Comparison of ENCODE assay signal across 9 cellular contexts in the genomic region with DNA sequence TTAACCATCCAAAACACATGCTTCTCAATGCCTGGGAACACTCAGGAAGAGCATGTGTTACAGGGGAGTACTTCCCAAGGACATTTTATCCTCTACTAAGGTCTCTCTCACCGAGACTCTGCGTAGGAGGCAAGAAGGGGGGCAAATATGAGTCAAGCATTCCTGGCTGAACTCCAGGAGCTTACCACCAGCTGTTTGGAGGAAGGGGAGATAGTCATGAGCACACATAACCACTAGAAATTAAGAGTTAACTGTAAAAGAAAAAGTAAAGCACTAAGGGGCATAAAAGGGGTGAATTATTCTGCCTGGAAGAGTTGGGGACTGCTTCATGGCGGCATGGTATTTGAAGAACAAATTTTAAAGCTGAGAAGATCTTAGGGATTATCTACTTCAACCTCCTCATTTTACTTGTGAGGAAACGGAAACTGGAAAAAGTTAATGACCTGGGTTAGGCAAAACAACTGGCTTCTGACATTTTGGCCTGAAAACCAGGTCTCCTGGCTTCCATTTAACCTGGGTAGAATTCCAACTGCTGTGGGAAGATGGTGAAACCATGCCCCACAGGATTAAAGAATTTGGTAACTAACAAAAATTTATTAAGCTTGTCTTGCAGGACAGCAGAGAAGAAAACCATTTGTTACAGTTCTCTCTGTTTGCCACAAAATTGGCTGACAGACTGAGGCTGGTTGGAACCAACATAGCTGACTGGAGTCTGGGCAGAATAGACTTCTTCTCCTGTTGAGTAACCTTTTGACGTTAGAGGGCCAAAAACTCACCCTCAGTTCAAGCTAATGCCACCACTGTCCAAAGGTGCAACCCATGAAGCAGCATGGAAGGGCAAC.
DNase-seq lines count a peak whose midpoint lies in the region; ATAC-seq and TF ChIP-seq lines count a peak whose summit lies in the region.
"Had no signal": no experiment of that assay in that cellular context is flagged by ENCODE, and none has a peak within 500 bp of the region (broad histone marks: within the 10 kb centered on the region; RNA-seq: fewer than 3 reads in every experiment).

No MANE protein-coding gene starts in this region.

- no peaks in the 10 kb centered on the region for H3K27me3 Mint-ChIP-seq in activated CD8-positive, alpha-beta memory T cell treated with anti-CD3 and anti-CD28 coated beads, Interleukin-2, amount 10 ng/mL, durations not matched to agents 7 days and 5 days

- no peaks in the 10 kb centered on the region for H3K4me1 Mint-ChIP-seq in activated CD8-positive, alpha-beta memory T cell treated with anti-CD3 and anti-CD28 coated beads, Interleukin-2, amount 10 ng/mL, durations not matched to agents 7 days and 5 days

- CTCF ChIA-PET in HEK293T (lab: Yijun Ruan, JAX) = interaction anchor here (0.7 kb wide), 1 partner anchor 320 kb away, joined by 3 read pairs; no protein-coding TSS in a partner anchor
- CTCF ChIA-PET in activated CD8-positive, alpha-beta memory T cell treated with anti-CD3 and anti-CD28 coated beads, Interleukin-2, amount 10 ng/mL, durations not matched to agents 7 days and 5 days (lab: Charles Lee) = no interaction called here

- H3K27ac ChIP-seq in sigmoid colon = peak overlapping the region; percentile 43 to 59 (median 52)

- no peak overlapping the region for H3K4me3 ChIP-seq in sigmoid colon

- POLR2A ChIA-PET in HEK293T (lab: Yijun Ruan, JAX) = no interaction called here

- H3K9me3 Mint-ChIP-seq in activated CD8-positive, alpha-beta memory T cell treated with anti-CD3 and anti-CD28 coated beads, Interleukin-2, amount 10 ng/mL, durations not matched to agents 7 days and 5 days (ENCODE audit: low read depth) = peaks cover 2% of the 10 kb centered on the region

- no peak for TF ChIP-seq POLR2A in sigmoid colon (IDR thresholded peaks at IDR 0.05)

- no peak overlapping the region for H3K4me3 Mint-ChIP-seq in activated CD8-positive, alpha-beta memory T cell treated with anti-CD3 and anti-CD28 coated beads, Interleukin-2, amount 10 ng/mL, durations not matched to agents 7 days and 5 days

- peaks cover 0 to 27% (median 22%) of the 10 kb centered on the region in 4 donors for H3K4me1 ChIP-seq in sigmoid colon

- WGBS in sigmoid colon, 2 donors = 72 to 82% methylated on average over 5 of the region's 5 CpGs

- no peaks in the 10 kb centered on the region for H3K9me3 ChIP-seq in sigmoid colon

- intact Hi-C loops in sigmoid colon (cut with DNase I) = no loop called here

- no peaks in the 10 kb centered on the region for H3K36me3 ChIP-seq in sigmoid colon

- ATAC-seq in HG03108 (IDR thresholded peaks at IDR 0.05; ENCODE audit: unreplicated experiment) (no peak), GM18517 (IDR thresholded peaks at IDR 0.05; ENCODE audit: unreplicated experiment) (no peak)
- ATAC-seq in activated CD8-positive, alpha-beta memory T cell treated with anti-CD3 and anti-CD28 coated beads, Interleukin-2, amount 10 ng/mL, durations not matched to agents 7 days and 5 days = no peak

- H3K27ac Mint-ChIP-seq in activated CD8-positive, alpha-beta memory T cell treated with anti-CD3 and anti-CD28 coated beads, Interleukin-2, amount 10 ng/mL, durations not matched to agents 7 days and 5 days = no peak overlapping the region

- in situ Hi-C loops in SK-MEL-5 (cut with HindIII; ENCODE audit: low pct_unique_long_range_greater_than_20kb, low sequenced_read_pairs) = no loop called here

- no peak for TF ChIP-seq CTCF in sigmoid colon (IDR thresholded peaks at IDR 0.05)

- DNase-seq in HEK293T (ENCODE audit: extremely low spot score) = peak; percentile 16
- DNase-seq in SK-MEL-5 (ENCODE audit: low read depth, low spot score) = peak; percentile 66
- peak; percentile 61 for DNase-seq in foreskin melanocyte
- peak; percentile 84 for DNase-seq in sigmoid colon
- DNase-seq in stimulated activated CD4-positive, alpha-beta T cell treated with anti-CD3 and anti-CD28 coated beads, Interleukin-15, amount 100 ng/mL, for 24 hours = no peak
- DNase-seq in activated CD8-positive, alpha-beta memory T cell treated with anti-CD3 and anti-CD28 coated beads, Interleukin-2, amount 10 ng/mL, durations not matched to agents 7 days and 5 days = no peak
- DNase-seq: NCI-H1436 treated with DMSO at 0.1 percent for 48 hours had no signal

- H3K27me3 ChIP-seq in sigmoid colon = no peaks in the 10 kb centered on the region

- peak in 1 of 4 donors; percentile 9 for TF ChIP-seq EP300 in sigmoid colon (IDR thresholded peaks at IDR 0.05)

- H3K36me3 Mint-ChIP-seq in activated CD8-positive, alpha-beta memory T cell treated with anti-CD3 and anti-CD28 coated beads, Interleukin-2, amount 10 ng/mL, durations not matched to agents 7 days and 5 days = peaks cover 6% of the 10 kb centered on the region

TF ChIP-seq in HEK293T, 16 proteins besides CTCF, POLR2A, EP300 and RAD21:
- no peak for TF ChIP-seq FOXK2 (IDR thresholded peaks at IDR 0.05)
- no peak for TF ChIP-seq NFRKB (IDR thresholded peaks at IDR 0.05)
- no peak for TF ChIP-seq CTBP1 (IDR thresholded peaks at IDR 0.05; ENCODE audit: borderline replicate concordance)
- TF ChIP-seq ZNF384 (IDR thresholded peaks at IDR 0.05) = no peak
- no peak for TF ChIP-seq SUZ12 (IDR thresholded peaks at IDR 0.05)
- TF ChIP-seq L3MBTL2 (conservative IDR thresholded peaks at IDR 0.05) = no peak
- no peak for TF ChIP-seq FOXA1 (IDR thresholded peaks at IDR 0.05)
TF ChIP-seq in HEK293T: peak in this region for 0.

Comparison
In these comparisons a context has a peak if more than half of its experiments do, and no peak if none do; other contexts are left out.
1. DNase-seq: peak in HEK293T (single experiment), SK-MEL-5 (single experiment), foreskin melanocyte (single experiment) and sigmoid colon (single experiment); none in stimulated activated CD4-positive, alpha-beta T cell treated with anti-CD3 and anti-CD28 coated beads, Interleukin-15, amount 100 ng/mL, for 24 hours (single experiment) and activated CD8-positive, alpha-beta memory T cell treated with anti-CD3 and anti-CD28 coated beads, Interleukin-2, amount 10 ng/mL, durations not matched to agents 7 days and 5 days (single experiment).